Comparison of ENCODE assay signal across 2 cellular contexts in the genomic region with DNA sequence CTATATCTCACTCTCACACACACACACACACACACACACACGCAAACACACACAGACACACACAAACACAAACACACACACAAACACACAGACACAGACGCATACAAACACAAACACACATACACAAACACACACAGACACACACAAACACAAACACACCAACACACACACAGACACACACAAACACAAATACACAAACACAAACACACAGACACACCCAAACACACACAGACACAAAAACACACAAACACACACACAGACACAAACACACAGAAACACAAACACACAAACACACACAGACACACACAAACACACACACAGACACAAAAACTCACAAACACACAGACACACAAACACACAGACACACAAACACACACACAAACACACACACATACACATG.
A peak's percentile ranks its signal among the peaks of the same experiment; 100 is the strongest.
TF ChIP-seq lines count a peak whose summit lies in the region.

No MANE protein-coding gene starts in this region.

TF ChIP-seq in A549, 52 proteins besides CTCF, POLR2A, EP300 and RAD21 (continued from another document):
- TF ChIP-seq MAFK (IDR thresholded peaks at IDR 0.05; ENCODE audit: partially characterized antibody) = no peak
- no peak for TF ChIP-seq HOXB13 (CRISPR knock-in tag; IDR thresholded peaks at IDR 0.05; ENCODE audit: low read depth)
- no peak for TF ChIP-seq NFE2L2 (conservative IDR thresholded peaks at IDR 0.05; ENCODE audit: low read length)
- no peak for TF ChIP-seq TP53 (CRISPR knock-in tag; IDR thresholded peaks at IDR 0.05)
- TF ChIP-seq ZFP36 (IDR thresholded peaks at IDR 0.05; ENCODE audit: borderline replicate concordance, partially characterized antibody) = no peak
- TF ChIP-seq, protein P1, sequence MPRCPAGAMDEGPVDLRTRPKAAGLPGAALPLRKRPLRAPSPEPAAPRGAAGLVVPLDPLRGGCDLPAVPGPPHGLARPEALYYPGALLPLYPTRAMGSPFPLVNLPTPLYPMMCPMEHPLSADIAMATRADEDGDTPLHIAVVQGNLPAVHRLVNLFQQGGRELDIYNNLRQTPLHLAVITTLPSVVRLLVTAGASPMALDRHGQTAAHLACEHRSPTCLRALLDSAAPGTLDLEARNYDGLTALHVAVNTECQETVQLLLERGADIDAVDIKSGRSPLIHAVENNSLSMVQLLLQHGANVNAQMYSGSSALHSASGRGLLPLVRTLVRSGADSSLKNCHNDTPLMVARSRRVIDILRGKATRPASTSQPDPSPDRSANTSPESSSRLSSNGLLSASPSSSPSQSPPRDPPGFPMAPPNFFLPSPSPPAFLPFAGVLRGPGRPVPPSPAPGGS (IDR thresholded peaks at IDR 0.05) = no peak

TF ChIP-seq in HEK293, 187 proteins besides CTCF, POLR2A, EP300 and RAD21 (continued from another document and continues in another):
- TF ChIP-seq, protein P2, sequence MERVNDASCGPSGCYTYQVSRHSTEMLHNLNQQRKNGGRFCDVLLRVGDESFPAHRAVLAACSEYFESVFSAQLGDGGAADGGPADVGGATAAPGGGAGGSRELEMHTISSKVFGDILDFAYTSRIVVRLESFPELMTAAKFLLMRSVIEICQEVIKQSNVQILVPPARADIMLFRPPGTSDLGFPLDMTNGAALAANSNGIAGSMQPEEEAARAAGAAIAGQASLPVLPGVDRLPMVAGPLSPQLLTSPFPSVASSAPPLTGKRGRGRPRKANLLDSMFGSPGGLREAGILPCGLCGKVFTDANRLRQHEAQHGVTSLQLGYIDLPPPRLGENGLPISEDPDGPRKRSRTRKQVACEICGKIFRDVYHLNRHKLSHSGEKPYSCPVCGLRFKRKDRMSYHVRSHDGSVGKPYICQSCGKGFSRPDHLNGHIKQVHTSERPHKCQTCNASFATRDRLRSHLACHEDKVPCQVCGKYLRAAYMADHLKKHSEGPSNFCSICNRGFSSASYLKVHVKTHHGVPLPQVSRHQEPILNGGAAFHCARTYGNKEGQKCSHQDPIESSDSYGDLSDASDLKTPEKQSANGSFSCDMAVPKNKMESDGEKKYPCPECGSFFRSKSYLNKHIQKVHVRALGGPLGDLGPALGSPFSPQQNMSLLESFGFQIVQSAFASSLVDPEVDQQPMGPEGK (tag by site-specific recombination; IDR thresholded peaks at IDR 0.05) = no peak
- TF ChIP-seq ZSCAN4 (tag by site-specific recombination; IDR thresholded peaks at IDR 0.05) = peak; percentile 96
- peak; percentile 54; the same call in 1 of the 2 replicates for TF ChIP-seq ZNF488 (tag by site-specific recombination; IDR thresholded peaks at IDR 0.05)
- peak; percentile 98; the same call in 1 of the 2 replicates for TF ChIP-seq ZNF311 (tag by site-specific recombination; IDR thresholded peaks at IDR 0.05; ENCODE audit: borderline replicate concordance)
- peak; percentile 59; the same call in 1 of the 2 replicates for TF ChIP-seq SCRT1 (tag by site-specific recombination; IDR thresholded peaks at IDR 0.05; ENCODE audit: borderline replicate concordance)
- peak; percentile 32; the same call in 1 of the 2 replicates for TF ChIP-seq ZSCAN18 (tag by site-specific recombination; IDR thresholded peaks at IDR 0.05)
- TF ChIP-seq ZNF621 (tag by site-specific recombination; IDR thresholded peaks at IDR 0.05) = no peak
- TF ChIP-seq ZNF548 (tag by site-specific recombination; IDR thresholded peaks at IDR 0.05) = peak; percentile 57; the same call in 1 of the 2 replicates
- no peak for TF ChIP-seq HOXA7 (CRISPR knock-in tag; IDR thresholded peaks at IDR 0.05; ENCODE audit: borderline replicate concordance)
- TF ChIP-seq PRDM6 (tag by site-specific recombination; IDR thresholded peaks at IDR 0.05) = no peak
- peak; percentile 90 for TF ChIP-seq ZNF148 (tag by site-specific recombination; IDR thresholded peaks at IDR 0.05; ENCODE audit: borderline replicate concordance)
- TF ChIP-seq, protein P3, sequence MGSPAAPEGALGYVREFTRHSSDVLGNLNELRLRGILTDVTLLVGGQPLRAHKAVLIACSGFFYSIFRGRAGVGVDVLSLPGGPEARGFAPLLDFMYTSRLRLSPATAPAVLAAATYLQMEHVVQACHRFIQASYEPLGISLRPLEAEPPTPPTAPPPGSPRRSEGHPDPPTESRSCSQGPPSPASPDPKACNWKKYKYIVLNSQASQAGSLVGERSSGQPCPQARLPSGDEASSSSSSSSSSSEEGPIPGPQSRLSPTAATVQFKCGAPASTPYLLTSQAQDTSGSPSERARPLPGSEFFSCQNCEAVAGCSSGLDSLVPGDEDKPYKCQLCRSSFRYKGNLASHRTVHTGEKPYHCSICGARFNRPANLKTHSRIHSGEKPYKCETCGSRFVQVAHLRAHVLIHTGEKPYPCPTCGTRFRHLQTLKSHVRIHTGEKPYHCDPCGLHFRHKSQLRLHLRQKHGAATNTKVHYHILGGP (tag by site-specific recombination; IDR thresholded peaks at IDR 0.05) = peak; percentile 55; the same call in 1 of the 2 replicates
- TF ChIP-seq ZNF521 (tag by site-specific recombination; IDR thresholded peaks at IDR 0.05) = peak; percentile 98
- 0 out of 2 replicates have a peak, but pooled peaks have one; percentile 27 for TF ChIP-seq ZNF777 (tag by site-specific recombination; IDR thresholded peaks at IDR 0.05; ENCODE audit: borderline replicate concordance)
- TF ChIP-seq ZNF544 (tag by site-specific recombination; IDR thresholded peaks at IDR 0.05) = peak; percentile 66; the same call in 1 of the 2 replicates
- TF ChIP-seq ZNF132 (tag by site-specific recombination; IDR thresholded peaks at IDR 0.05; ENCODE audit: borderline replicate concordance) = no peak
- TF ChIP-seq ZNF600 (tag by site-specific recombination; IDR thresholded peaks at IDR 0.05) = no peak
- TF ChIP-seq, protein P4, sequence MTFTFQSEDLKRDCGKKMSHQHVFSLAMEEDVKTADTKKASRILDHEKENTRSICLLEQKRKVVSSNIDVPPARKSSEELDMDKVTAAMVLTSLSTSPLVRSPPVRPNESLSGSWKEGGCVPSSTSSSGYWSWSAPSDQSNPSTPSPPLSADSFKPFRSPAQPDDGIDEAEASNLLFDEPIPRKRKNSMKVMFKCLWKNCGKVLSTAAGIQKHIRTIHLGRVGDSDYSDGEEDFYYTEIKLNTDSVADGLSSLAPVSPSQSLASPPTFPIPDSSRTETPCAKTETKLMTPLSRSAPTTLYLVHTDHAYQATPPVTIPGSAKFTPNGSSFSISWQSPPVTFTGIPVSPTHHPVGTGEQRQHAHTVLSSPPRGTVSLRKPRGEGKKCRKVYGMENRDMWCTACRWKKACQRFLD (tag by site-specific recombination; IDR thresholded peaks at IDR 0.05) = peak; percentile 73; the same call in 1 of the 2 replicates
- no peak for TF ChIP-seq ZNF138 (tag by site-specific recombination; IDR thresholded peaks at IDR 0.05; ENCODE audit: borderline replicate concordance)
- 0 out of 2 replicates have a peak, but pooled peaks have one; percentile 34 for TF ChIP-seq ZNF280C (tag by site-specific recombination; IDR thresholded peaks at IDR 0.05)
- peak; percentile 64; the same call in 1 of the 2 replicates for TF ChIP-seq PRDM2 (tag by site-specific recombination; IDR thresholded peaks at IDR 0.05; ENCODE audit: borderline replicate concordance)
